Comparison of ENCODE assay signal across 25 cellular contexts in genomic region chr11:19458721-19459120, GRCh38.
"Had no signal": no experiment of that assay in that cellular context is flagged by ENCODE, and none has a peak within 500 bp of the region (broad histone marks: within the 10 kb centered on the region; RNA-seq: fewer than 3 reads in every experiment).

No MANE protein-coding gene starts in this region.

- H3K9me3 ChIP-seq: heart right ventricle, left ventricle myocardium inferior, pancreas, prostate gland, stomach, testis, thyroid gland, transverse colon, upper lobe of left lung had no signal

- H3K4me2 ChIP-seq: hepatocyte had no signal

- H3K27ac ChIP-seq: heart right ventricle, hepatocyte, left ventricle myocardium inferior, pancreas, prostate gland, skin epidermis, stomach, testis, transverse colon, upper lobe of left lung had no signal

- H3K9me3 Mint-ChIP-seq: naive thymus-derived CD8-positive, alpha-beta T cell; nephron; stimulated activated naive B cell treated with anti-CD40 and anti-IgM and Interleukin-4, amounts not matched to agents 10 μg/mL and 1 μg/mL and 100 μg/mL, for 72 hours had no signal

- H3K4me3 Mint-ChIP-seq: naive thymus-derived CD8-positive, alpha-beta T cell; nephron; stimulated activated naive B cell treated with anti-CD40 and anti-IgM and Interleukin-4, amounts not matched to agents 10 μg/mL and 1 μg/mL and 100 μg/mL, for 72 hours had no signal

- H3K36me3 ChIP-seq: heart right ventricle, left ventricle myocardium inferior, pancreas, prostate gland, stomach, thyroid gland, transverse colon, upper lobe of left lung had no signal

- H3K27ac Mint-ChIP-seq: naive thymus-derived CD8-positive, alpha-beta T cell; nephron; stimulated activated naive B cell treated with anti-CD40 and anti-IgM and Interleukin-4, amounts not matched to agents 10 μg/mL and 1 μg/mL and 100 μg/mL, for 72 hours had no signal

- H3K4me1 Mint-ChIP-seq: naive thymus-derived CD8-positive, alpha-beta T cell; stimulated activated naive B cell treated with anti-CD40 and anti-IgM and Interleukin-4, amounts not matched to agents 10 μg/mL and 1 μg/mL and 100 μg/mL, for 72 hours had no signal

- H3K27me3 ChIP-seq: heart right ventricle, hepatocyte, pancreas, stomach, testis, thyroid gland, transverse colon, upper lobe of left lung had no signal

- H3K4me3 ChIP-seq: heart right ventricle, hepatocyte, left ventricle myocardium inferior, lung, pancreas, prostate gland, skin epidermis, stomach, testis, thyroid gland, transverse colon, upper lobe of left lung had no signal

- H3K36me3 Mint-ChIP-seq: naive thymus-derived CD8-positive, alpha-beta T cell; stimulated activated naive B cell treated with anti-CD40 and anti-IgM and Interleukin-4, amounts not matched to agents 10 μg/mL and 1 μg/mL and 100 μg/mL, for 72 hours had no signal

- DNase-seq: heart right ventricle; islet precursor cell; left ventricle myocardium inferior; mesendoderm; naive thymus-derived CD8-positive, alpha-beta T cell; nucleus accumbens; pancreas; retina; right cardiac atrium; stimulated activated CD4-positive, alpha-beta T cell treated with anti-CD3 and anti-CD28 coated beads, Interleukin-12 subunit alpha, Interleukin-12 subunit beta, amount 100 ng/mL, for 4 hours; stimulated activated CD4-positive, alpha-beta T cell treated with anti-CD3 and anti-CD28 coated beads, Interleukin-15, amount 100 ng/mL, for 24 hours; stimulated activated CD4-positive, alpha-beta T cell treated with anti-CD3 and anti-CD28 coated beads, Interleukin-2, amount 100 ng/mL, for 24 hours; stimulated activated CD4-positive, alpha-beta T cell treated with anti-CD3 and anti-CD28 coated beads, Interleukin-4, amount 100 ng/mL, for 1 hour; stimulated activated naive B cell treated with anti-CD40 and anti-IgM and Interleukin-4, amounts not matched to agents 10 μg/mL and 1 μg/mL and 100 μg/mL, for 72 hours; stimulated activated naive CD8-positive, alpha-beta T cell treated with anti-CD3 and anti-CD28 coated beads, Interleukin-15, Interleukin-2, amounts not matched to agents 100 U/mL and 50 U/mL, for 24 hours; stomach; testis; thyroid gland; transverse colon; upper lobe of left lung had no signal

- H3K4me1 ChIP-seq: pancreas, prostate gland, testis, upper lobe of left lung had no signal

- H2AFZ ChIP-seq: hepatocyte had no signal
